Comparison of ENCODE assay signal across 17 cellular contexts in the genomic region with DNA sequence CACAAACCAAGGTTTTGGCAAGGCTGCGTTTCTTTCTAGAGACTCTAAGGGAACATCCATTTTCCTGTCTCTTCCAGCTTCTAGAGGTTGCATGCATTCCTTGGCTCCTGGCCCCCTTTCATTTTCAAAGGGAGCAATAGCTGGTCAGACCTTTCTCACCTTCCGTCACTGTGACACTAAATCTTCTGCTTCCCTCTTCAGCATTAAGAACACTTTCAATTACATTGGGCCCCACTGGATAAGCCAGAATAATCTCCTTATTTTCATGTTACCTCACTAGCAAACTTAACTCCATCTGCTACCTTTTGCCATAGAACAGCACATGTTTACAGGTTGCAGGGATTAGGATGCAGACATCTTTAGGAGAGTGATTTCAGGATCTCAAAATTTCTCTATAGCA.
DNase-seq lines count a peak whose midpoint lies in the region; ATAC-seq and TF ChIP-seq lines count a peak whose summit lies in the region.
"Had no signal": no experiment of that assay in that cellular context is flagged by ENCODE, and none has a peak within 500 bp of the region (broad histone marks: within the 10 kb centered on the region; RNA-seq: fewer than 3 reads in every experiment).

No MANE protein-coding gene starts in this region.

- no peaks in the 10 kb centered on the region; the same call in 2 of the 3 replicates for H3K36me3 Mint-ChIP-seq in GM23338 (ENCODE audit: low read depth)
- H3K36me3 Mint-ChIP-seq: CD4-positive, alpha-beta memory T cell had no signal

- no peaks in the 10 kb centered on the region for H3K36me3 ChIP-seq in GM23338 (ENCODE audit: insufficient read depth)
- H3K36me3 ChIP-seq in gastrocnemius medialis, result no peaks in the 10 kb centered on the region
- H3K36me3 ChIP-seq in adrenal gland (replicated peaks in 1 of 2), result no peaks in the 10 kb centered on the region
- H3K36me3 ChIP-seq: BE2C had no signal

- no peak overlapping the region for H3K4me3 ChIP-seq in GM23338
- no peak overlapping the region for H3K4me3 ChIP-seq in gastrocnemius medialis
- no peak overlapping the region for H3K4me3 ChIP-seq in adrenal gland
- H3K4me3 ChIP-seq: A549 had no signal

- CTCF ChIA-PET in GM10248 (lab: Yijun Ruan, JAX), result interaction anchor here (0.9 to 1.6 kb wide), 7 partner anchors 9 to 134 kb away, joined by 3 to 6 read pairs (median 4); no protein-coding TSS in a partner anchor

- H3F3A ChIP-seq in GM23338 (replicated peaks; ENCODE audit: low read depth), result no peaks in the 10 kb centered on the region

- no peak overlapping the region for H3K27ac Mint-ChIP-seq in GM23338
- H3K27ac Mint-ChIP-seq: CD4-positive, alpha-beta memory T cell; H9; HFFc6 had no signal

- H4K20me1 ChIP-seq in GM23338 (replicated peaks; ENCODE audit: insufficient read depth), result no peaks in the 10 kb centered on the region

- no peak overlapping the region for H3K4me3 Mint-ChIP-seq in GM23338
- H3K4me3 Mint-ChIP-seq: CD4-positive, alpha-beta memory T cell; H9; HFFc6 had no signal

- POLR2A ChIA-PET in GM10248 (lab: Yijun Ruan, JAX), result no interaction called here

- WGBS in adrenal gland, 4 donors, result 75 to 79% (median 77%) methylated on average over 2 of the region's 2 CpGs

- TF ChIP-seq POLR2A in gastrocnemius medialis (IDR thresholded peaks at IDR 0.05) (no peak), adrenal gland (IDR thresholded peaks at IDR 0.05) (no peak)

- H3K9me3 Mint-ChIP-seq in GM23338, result no peaks in the 10 kb centered on the region
- H3K9me3 Mint-ChIP-seq: H9, HFFc6 had no signal

- peak overlapping the region; percentile 84 for H2AFZ ChIP-seq in GM23338

- H3K4me1 ChIP-seq in GM23338 (ENCODE audit: insufficient read depth) (no peaks in the 10 kb centered on the region), gastrocnemius medialis (peaks cover 25 to 44% of the 10 kb centered on the region in 2 donors), adrenal gland (replicated peaks in 1 of 2) (no peaks in the 10 kb centered on the region)
- H3K4me1 ChIP-seq: BE2C had no signal

- in situ Hi-C loops in gastrocnemius medialis (cut with MboI; ENCODE audit: low sequenced_read_pairs in 4 of 4), result no loop called here

- no peaks in the 10 kb centered on the region for H3K4me1 Mint-ChIP-seq in GM23338

- H3K9me3 ChIP-seq in gastrocnemius medialis (no peaks in the 10 kb centered on the region), adrenal gland (replicated peaks in 1 of 3) (no peaks in the 10 kb centered on the region)
- H3K9me3 ChIP-seq: A549, BE2C had no signal

- H3K79me2 ChIP-seq in GM23338 (replicated peaks; ENCODE audit: insufficient read depth), result no peaks in the 10 kb centered on the region

- no peaks in the 10 kb centered on the region for H3K27me3 Mint-ChIP-seq in GM23338 (ENCODE audit: insufficient read depth, low read depth, poor library complexity)
- H3K27me3 Mint-ChIP-seq: CD4-positive, alpha-beta memory T cell had no signal

- ATAC-seq in GM23338 (no peak), gastrocnemius medialis (no peak), GM21825 (IDR thresholded peaks at IDR 0.05; ENCODE audit: unreplicated experiment) (no peak)
- ATAC-seq: A549 had no signal

- TF ChIP-seq CTCF in GM23338 (conservative IDR thresholded peaks at IDR 0.05; ENCODE audit: low read depth in 2 of 2) (no peak), gastrocnemius medialis (IDR thresholded peaks at IDR 0.05 in 4 of 5, conservative IDR thresholded peaks at IDR 0.05 in 1 of 5) (no peak), adrenal gland (IDR thresholded peaks at IDR 0.05) (no peak), GM10248 (IDR thresholded peaks at IDR 0.05; ENCODE audit: control extremely low read depth, extremely low read depth, low read depth, missing control alignments) (no peak)

- DNase-seq in GM23338 (ENCODE audit: low spot score) (no peak), NCI-H524 (lab: John Stamatoyannopoulos, UW) (peak; percentile 33 to 73), fibroblast of gingiva (ENCODE audit: low read depth) (peak; percentile 45), gastrocnemius medialis (peak in 1 of 2 donors; percentile 40), adrenal gland (no peak), GM10248 (ENCODE audit: extremely low spot score) (no peak)
- DNase-seq: BE2C; CD4-positive, alpha-beta memory T cell; GOT3; H9; HFFc6; IMR-90; Kasumi-1; KBM-7 had no signal

- no peaks in the 10 kb centered on the region for H3K27me3 ChIP-seq in GM23338 (ENCODE audit: insufficient read depth)
- no peaks in the 10 kb centered on the region for H3K27me3 ChIP-seq in gastrocnemius medialis
- H3K27me3 ChIP-seq in adrenal gland, result no peaks in the 10 kb centered on the region
- H3K27me3 ChIP-seq: BE2C had no signal

- H3K27ac ChIP-seq in GM23338 (ENCODE audit: low read depth) (no peak overlapping the region), gastrocnemius medialis (peak overlapping the region; percentile 3 to 52 (median 45)), adrenal gland (no peak overlapping the region)
- H3K27ac ChIP-seq: C4-2B had no signal

- peaks cover 19% of the 10 kb centered on the region; the same call in 1 of the 2 replicates for H3K9me2 ChIP-seq in GM23338 (ENCODE audit: insufficient read depth)

- intact Hi-C loops in gastrocnemius medialis (cut with DNase I; ENCODE audit: low total_unique reads), result no loop called here
- intact Hi-C loops in adrenal gland (cut with DNase I), result no loop called here

- H3K4me2 ChIP-seq in GM23338, result no peak overlapping the region
- H3K4me2 ChIP-seq: A549 had no signal

TF ChIP-seq in GM23338, 12 proteins besides CTCF, POLR2A, EP300 and RAD21 (continues in another document):
- TF ChIP-seq JUNB (IDR thresholded peaks at IDR 0.05; ENCODE audit: unreplicated experiment) (no peak), EZH2phosphoT487 (IDR thresholded peaks at IDR 0.05; ENCODE audit: unreplicated experiment) (no peak), EZH2 (IDR thresholded peaks at IDR 0.05; ENCODE audit: low read depth, unreplicated experiment) (no peak), STAT1 (IDR thresholded peaks at IDR 0.05; ENCODE audit: unreplicated experiment) (no peak), CREB1 (CRISPR knock-in tag; IDR thresholded peaks at IDR 0.05; ENCODE audit: low read depth) (no peak), ZNF114 (CRISPR knock-in tag; IDR thresholded peaks at IDR 0.05) (no peak), NANOG (IDR thresholded peaks at IDR 0.05; ENCODE audit: borderline replicate concordance) (no peak), POLR2AphosphoS5 (IDR thresholded peaks at IDR 0.05; ENCODE audit: low read depth) (no peak)
- TF ChIP-seq, protein P1, sequence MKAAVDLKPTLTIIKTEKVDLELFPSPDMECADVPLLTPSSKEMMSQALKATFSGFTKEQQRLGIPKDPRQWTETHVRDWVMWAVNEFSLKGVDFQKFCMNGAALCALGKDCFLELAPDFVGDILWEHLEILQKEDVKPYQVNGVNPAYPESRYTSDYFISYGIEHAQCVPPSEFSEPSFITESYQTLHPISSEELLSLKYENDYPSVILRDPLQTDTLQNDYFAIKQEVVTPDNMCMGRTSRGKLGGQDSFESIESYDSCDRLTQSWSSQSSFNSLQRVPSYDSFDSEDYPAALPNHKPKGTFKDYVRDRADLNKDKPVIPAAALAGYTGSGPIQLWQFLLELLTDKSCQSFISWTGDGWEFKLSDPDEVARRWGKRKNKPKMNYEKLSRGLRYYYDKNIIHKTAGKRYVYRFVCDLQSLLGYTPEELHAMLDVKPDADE (IDR thresholded peaks at IDR 0.05), result no peak

Comparison
In these comparisons a context has a peak if more than half of its experiments do, and no peak if none do; other contexts are left out.
1. DNase-seq: peak in NCI-H524 (2 of 2) and fibroblast of gingiva (single experiment); none in GM23338 (single experiment), adrenal gland (0 of 7) and GM10248 (single experiment).
2. H3K27ac ChIP-seq: peak in gastrocnemius medialis (4 of 4); none in GM23338 (single experiment) and adrenal gland (0 of 5).